In the genomic region with DNA sequence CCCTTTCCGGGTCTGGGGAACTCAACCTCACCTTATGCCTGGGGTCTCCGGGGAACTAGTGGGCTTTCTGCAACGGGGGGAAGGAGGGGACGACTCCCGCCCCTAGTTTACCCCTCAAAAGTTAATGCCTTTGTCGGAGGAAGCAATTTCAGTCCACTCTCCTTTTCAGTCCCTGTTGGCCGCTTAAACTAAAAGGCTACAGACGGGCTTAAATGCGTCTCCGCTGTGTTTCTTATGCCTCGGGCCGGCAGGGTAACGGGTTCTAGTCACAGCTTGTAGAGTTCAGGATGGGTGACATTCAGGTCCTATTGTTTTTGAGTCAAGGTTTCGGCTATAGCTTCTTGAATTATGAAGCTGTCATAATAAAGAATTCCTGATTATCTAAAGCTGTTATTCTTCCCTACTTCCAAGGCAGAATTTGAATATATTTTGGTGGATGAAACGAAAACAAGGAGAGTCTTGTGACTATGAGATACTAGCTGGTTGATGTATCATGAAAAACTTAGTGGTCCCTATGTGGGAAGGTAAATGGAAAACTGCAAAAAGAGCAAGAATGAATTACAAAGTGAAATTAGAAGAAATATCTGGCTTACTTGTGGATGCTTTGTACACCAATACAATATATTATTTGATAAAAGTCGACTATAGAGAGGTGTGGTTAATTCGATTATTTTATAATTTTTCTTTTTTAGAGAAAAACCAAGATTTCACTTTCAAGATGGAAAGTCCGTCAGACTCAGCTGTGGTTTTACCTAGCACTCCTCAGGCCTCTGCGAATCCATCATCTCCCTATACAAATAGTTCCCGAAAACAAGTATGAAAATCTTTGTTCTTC, we compare ENCODE assay signal across 8 cellular contexts. TPM values are rescaled to one million over a fixed set of nuclear protein-coding genes. Genes with fewer than 3 reads are reported as not detected.
DNase-seq lines count a peak whose midpoint lies in the region; ATAC-seq and TF ChIP-seq lines count a peak whose summit lies in the region.

No MANE protein-coding gene starts in this region.

- intact Hi-C loops in heart left ventricle (cut with DNase I) (loop anchor here in 9 of 10 donors (1.0 to 10.0 kb wide), 13 partner anchors 95 to 235 kb away; a partner anchor contains a TSS), sciatic nerve (cut with DNase I) (loop anchor here (10.0 kb wide), 1 partner anchor 238 kb away; no protein-coding TSS in a partner anchor)

- no peaks in the 10 kb centered on the region for H3K27me3 Mint-ChIP-seq in activated T-cell treated with anti-CD3 and anti-CD28 coated beads, Interleukin-2, amount 50 U/mL, for 4 hours (ENCODE audit: low read depth)
- peaks cover 3% of the 10 kb centered on the region for H3K27me3 Mint-ChIP-seq in activated CD4-positive, alpha-beta memory T cell treated with anti-CD3 and anti-CD28 coated beads, Interleukin-2, amount 10 ng/mL, durations not matched to agents 7 days and 5 days

- peaks cover 7% of the 10 kb centered on the region for H3K36me3 Mint-ChIP-seq in activated T-cell treated with anti-CD3 and anti-CD28 coated beads, Interleukin-2, amount 50 U/mL, for 4 hours (ENCODE audit: insufficient read depth)
- peaks cover 30% of the 10 kb centered on the region for H3K36me3 Mint-ChIP-seq in activated CD4-positive, alpha-beta memory T cell treated with anti-CD3 and anti-CD28 coated beads, Interleukin-2, amount 10 ng/mL, durations not matched to agents 7 days and 5 days (ENCODE audit: low read depth)

- 23 to 24% (median 24%) methylated on average over 20 of the region's 20 CpGs for WGBS in heart left ventricle, 4 donors

- TF ChIP-seq POLR2A in heart left ventricle (IDR thresholded peaks at IDR 0.05) = no peak

- CTCF ChIA-PET in activated CD4-positive, alpha-beta memory T cell treated with anti-CD3 and anti-CD28 coated beads, Interleukin-2, amount 10 ng/mL, durations not matched to agents 7 days and 5 days (lab: Charles Lee) = interaction anchor here (0.6 to 4.6 kb wide), 41 partner anchors 10 to 436 kb away, joined by 3 to 56 read pairs (median 5); a partner anchor contains a TSS

- peaks cover 0 to 28% (median 13%) of the 10 kb centered on the region in 12 donors for H3K4me1 ChIP-seq in heart left ventricle

- TF ChIP-seq CTCF in heart left ventricle (IDR thresholded peaks at IDR 0.05) = no peak

- H3K4me1 Mint-ChIP-seq in activated T-cell treated with anti-CD3 and anti-CD28 coated beads, Interleukin-2, amount 50 U/mL, for 4 hours (ENCODE audit: low read depth) = peaks cover 35% of the 10 kb centered on the region
- peaks cover 43% of the 10 kb centered on the region for H3K4me1 Mint-ChIP-seq in activated CD4-positive, alpha-beta memory T cell treated with anti-CD3 and anti-CD28 coated beads, Interleukin-2, amount 10 ng/mL, durations not matched to agents 7 days and 5 days

- H3K27ac Mint-ChIP-seq in activated CD4-positive, alpha-beta memory T cell treated with anti-CD3 and anti-CD28 coated beads, Interleukin-2, amount 10 ng/mL, durations not matched to agents 7 days and 5 days = peak overlapping the region; percentile 98

- no peak for DNase-seq in activated T-cell treated with anti-CD3 and anti-CD28 coated beads, Interleukin-2, amount 50 U/mL, for 4 hours
- no peak for DNase-seq in activated T-cell treated with anti-CD3 and anti-CD28 coated beads, Interleukin-2, amount 50 U/mL, for 1 hour
- no peak for DNase-seq in activated CD4-positive, alpha-beta memory T cell treated with anti-CD3 and anti-CD28 coated beads, Interleukin-2, amount 10 ng/mL, durations not matched to agents 7 days and 5 days
- DNase-seq in heart left ventricle (no peak), sciatic nerve (ENCODE audit: low spot score) (no peak), HuH-7.5 (ENCODE audit: low spot score) (no peak)
- no peak for DNase-seq in stimulated activated CD4-positive, alpha-beta T cell treated with anti-CD3 and anti-CD28 coated beads, Interleukin-4, amount 100 ng/mL, for 1 hour

- H3K9me3 Mint-ChIP-seq in activated T-cell treated with anti-CD3 and anti-CD28 coated beads, Interleukin-2, amount 50 U/mL, for 4 hours = no peaks in the 10 kb centered on the region
- no peaks in the 10 kb centered on the region for H3K9me3 Mint-ChIP-seq in activated CD4-positive, alpha-beta memory T cell treated with anti-CD3 and anti-CD28 coated beads, Interleukin-2, amount 10 ng/mL, durations not matched to agents 7 days and 5 days

- H3K36me3 ChIP-seq in heart left ventricle = peaks cover 0 to 32% (median 8%) of the 10 kb centered on the region in 9 donors

- peak overlapping the region; percentile 32 to 99 (median 97) for H3K27ac ChIP-seq in heart left ventricle

- POLR2A ChIA-PET in activated CD4-positive, alpha-beta memory T cell treated with anti-CD3 and anti-CD28 coated beads, Interleukin-2, amount 10 ng/mL, durations not matched to agents 7 days and 5 days (lab: Charles Lee) = interaction anchor here (0.6 to 4.3 kb wide), 52 partner anchors 8 to 538 kb away, joined by 3 to 52 read pairs (median 6); a partner anchor contains a TSS

- ATAC-seq in activated T-cell treated with anti-CD3 and anti-CD28 coated beads, Interleukin-2, amount 50 U/mL, for 4 hours = peak; percentile 0 to 1
- ATAC-seq in HG03439 (IDR thresholded peaks at IDR 0.05; ENCODE audit: unreplicated experiment) (peak; percentile 1), heart left ventricle (no peak), sciatic nerve (peak; percentile 0)

- no peaks in the 10 kb centered on the region for H3K27me3 ChIP-seq in heart left ventricle

- H3K4me3 ChIP-seq in heart left ventricle = peak overlapping the region; percentile 47 to 87 (median 76)

- H3K4me3 Mint-ChIP-seq in activated T-cell treated with anti-CD3 and anti-CD28 coated beads, Interleukin-2, amount 50 U/mL, for 4 hours = peak overlapping the region; percentile 91
- peak overlapping the region; percentile 80 for H3K4me3 Mint-ChIP-seq in activated CD4-positive, alpha-beta memory T cell treated with anti-CD3 and anti-CD28 coated beads, Interleukin-2, amount 10 ng/mL, durations not matched to agents 7 days and 5 days

- H3K9me3 ChIP-seq in heart left ventricle = no peaks in the 10 kb centered on the region

RNA-seq across cellular contexts. Expression of a gene that starts 0.5 kb away (rescaled TPM):
- total RNA-seq in activated T-cell treated with anti-CD3 and anti-CD28 coated beads, Interleukin-2, amount 50 U/mL, for 4 hours = 10 to 100 TPM in 2 of 3 donors, 1 to 10 TPM in 1; 9.4 to 12.3 (median 11.9) TPM
- 10 to 100 TPM; 17.8 to 18.7 TPM for total RNA-seq in activated CD4-positive, alpha-beta memory T cell treated with anti-CD3 and anti-CD28 coated beads, Interleukin-2, amount 10 ng/mL, durations not matched to agents 7 days and 5 days
- total RNA-seq in heart left ventricle = 10 to 100 TPM in 1 of 9 donors, 1 to 10 TPM in 8; 5.4 to 10.1 (median 7.6) TPM
- polyA plus RNA-seq in heart left ventricle = 1 to 10 TPM; 6.7 to 9.5 TPM
- total RNA-seq in sciatic nerve = 7.8 TPM

RNA-seq across cellular contexts. Expression of a gene that starts 36.8 kb away (rescaled TPM):
- total RNA-seq in activated T-cell treated with anti-CD3 and anti-CD28 coated beads, Interleukin-2, amount 50 U/mL, for 4 hours = under 1 TPM in 1 of 3 donors, not detected in 2; 0.23 TPM
- total RNA-seq in activated CD4-positive, alpha-beta memory T cell treated with anti-CD3 and anti-CD28 coated beads, Interleukin-2, amount 10 ng/mL, durations not matched to agents 7 days and 5 days = not detected
- total RNA-seq in heart left ventricle (1 to 10 TPM in 2 of 9 donors, under 1 TPM in 2, not detected in 5; 0.28 to 2.2 (median 0.86) TPM), sciatic nerve (0.45 TPM)
- polyA plus RNA-seq in heart left ventricle = under 1 TPM in 1 of 2 donors, not detected in 1; 0.37 TPM

Comparison
In these comparisons a context has a peak if more than half of its experiments do, and no peak if none do; other contexts are left out.
1. ATAC-seq: peak in activated T-cell treated with anti-CD3 and anti-CD28 coated beads, Interleukin-2, amount 50 U/mL, for 4 hours (2 of 2), HG03439 (single experiment) and sciatic nerve (single experiment); none in heart left ventricle (0 of 4).